In the genomic region with DNA sequence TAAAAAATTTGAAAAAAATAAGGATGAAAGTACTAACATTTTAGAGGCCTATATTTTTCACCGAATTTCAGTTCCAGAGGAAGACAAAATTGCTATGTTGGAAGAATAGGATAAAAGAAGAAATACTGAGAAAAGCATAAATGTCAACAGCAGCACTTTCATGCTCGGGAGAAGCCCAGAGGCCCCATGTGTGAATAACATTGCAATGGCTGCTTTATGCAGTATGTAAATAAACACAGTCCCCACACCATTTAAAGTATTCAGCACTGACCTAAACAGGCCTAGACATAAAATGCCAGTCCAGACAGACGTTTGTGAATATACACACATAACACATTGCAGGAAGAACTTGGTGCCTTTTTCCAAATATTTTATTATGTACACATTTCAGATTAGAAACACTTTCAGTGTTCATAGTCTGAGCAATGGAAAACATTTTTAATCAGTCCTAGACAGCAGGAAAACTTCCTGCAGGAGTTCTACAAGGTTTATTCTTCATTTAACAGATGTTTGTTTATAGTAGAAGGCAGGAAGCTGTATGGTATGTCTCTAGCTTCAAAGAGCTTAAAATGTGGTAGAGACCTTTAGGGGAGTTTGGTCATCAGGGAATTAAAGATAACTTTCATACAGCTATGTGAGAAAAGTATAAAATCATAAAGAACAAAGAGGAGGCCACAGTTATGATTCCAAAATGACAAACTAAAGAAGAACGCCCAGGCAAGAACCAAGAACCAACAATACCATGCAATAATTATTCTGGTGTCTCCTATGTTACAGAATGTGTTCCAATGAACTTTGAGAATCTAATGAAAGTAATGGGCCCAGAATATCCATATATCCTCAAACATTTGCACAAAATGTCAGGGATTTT, we compare ENCODE assay signal across 12 cellular contexts. TPM values are rescaled to one million over a fixed set of nuclear protein-coding genes. Genes with fewer than 3 reads are reported as not detected.
A peak's percentile ranks its signal among the peaks of the same experiment; 100 is the strongest.
DNase-seq lines count a peak whose midpoint lies in the region; ATAC-seq, FAIRE-seq and TF ChIP-seq lines count a peak whose summit lies in the region.
"Had no signal": no experiment of that assay in that cellular context is flagged by ENCODE, and none has a peak within 500 bp of the region (broad histone marks: within the 10 kb centered on the region; RNA-seq: fewer than 3 reads in every experiment).

No MANE protein-coding gene starts in this region.

- H3K27ac ChIP-seq in pancreas, result no peak overlapping the region

- ATAC-seq in esophagus mucosa (peak; percentile 26), pancreas (peak in 3 of 4 donors; percentile 38 to 59 (median 55)), HG02981 (IDR thresholded peaks at IDR 0.05; ENCODE audit: unreplicated experiment) (no peak)

- 53 to 55% methylated on average over 4 of the region's 4 CpGs for WGBS in pancreas, 2 donors

- H3K27me3 Mint-ChIP-seq in immature natural killer cell (ENCODE audit: low read depth in 3 of 3), result peaks cover 0 to 5% (median 1%) of the 10 kb centered on the region in 3 donors
- H3K27me3 Mint-ChIP-seq: activated CD4-positive, alpha-beta memory T cell treated with anti-CD3 and anti-CD28 coated beads, Interleukin-2, amount 10 ng/mL, durations not matched to agents 7 days and 5 days had no signal

- H3K9me3 ChIP-seq in pancreas, result no peaks in the 10 kb centered on the region

- H3K4me1 ChIP-seq in pancreas, result peaks cover 0 to 9% (median 5%) of the 10 kb centered on the region in 3 donors

- H3K4me1 Mint-ChIP-seq in immature natural killer cell, result peaks cover 55 to 93% of the 10 kb centered on the region in 2 donors

- H3K9me3 Mint-ChIP-seq in immature natural killer cell, result peaks cover 0 to 8% (median 0%) of the 10 kb centered on the region in 6 donors

- no peaks in the 10 kb centered on the region for H3K27me3 ChIP-seq in pancreas

- FAIRE-seq in pancreas (lab: Jason Lieb, UNC), result no peak

- peaks cover 0 to 3% (median 0%) of the 10 kb centered on the region in 3 donors for H3K36me3 Mint-ChIP-seq in immature natural killer cell

- H3K27ac Mint-ChIP-seq in immature natural killer cell, result peak overlapping the region in 1 of 6 donors; percentile 27
- H3K27ac Mint-ChIP-seq: activated CD4-positive, alpha-beta memory T cell treated with anti-CD3 and anti-CD28 coated beads, Interleukin-2, amount 10 ng/mL, durations not matched to agents 7 days and 5 days had no signal

- TF ChIP-seq CTCF in pancreas (IDR thresholded peaks at IDR 0.05), result no peak

- H3K4me3 ChIP-seq in pancreas, result no peak overlapping the region

- intact Hi-C loops in pancreas (cut with DNase I), result no loop called here

- DNase-seq in Daoy (ENCODE audit: low read depth) (peak; percentile 37), RPMI7951 (ENCODE audit: low read depth) (peak; percentile 36), pancreas (no peak), immature natural killer cell (no peak), NCI-H345 treated with DMSO at 0.1 percent for 48 hours (lab: John Stamatoyannopoulos, UW; ENCODE audit: unreplicated experiment) (no peak)
- DNase-seq in central memory CD4-positive, alpha-beta T cell, result no peak
- DNase-seq: activated CD4-positive, alpha-beta memory T cell treated with anti-CD3 and anti-CD28 coated beads, Interleukin-2, amount 10 ng/mL, durations not matched to agents 7 days and 5 days; CD8-positive, alpha-beta memory T cell; SHP77; stimulated activated CD4-positive, alpha-beta T cell treated with anti-CD3 and anti-CD28 coated beads, Interleukin-15, amount 100 ng/mL, for 24 hours had no signal

- no peaks in the 10 kb centered on the region for H3K36me3 ChIP-seq in pancreas

- peak overlapping the region in 1 of 5 donors; percentile 35 for H3K4me3 Mint-ChIP-seq in immature natural killer cell
- H3K4me3 Mint-ChIP-seq: activated CD4-positive, alpha-beta memory T cell treated with anti-CD3 and anti-CD28 coated beads, Interleukin-2, amount 10 ng/mL, durations not matched to agents 7 days and 5 days; CD8-positive, alpha-beta memory T cell had no signal

RNA-seq across cellular contexts. Expression of a gene that starts 30.5 kb away (rescaled TPM):
- 361 and 424 TPM in 2 replicates for total RNA-seq in Daoy (2014; rRNA removed; shearing (Covaris generic))
- total RNA-seq in RPMI7951 (2014; rRNA removed; shearing (Covaris generic)), result 246 and 317 TPM in 2 replicates
- total RNA-seq in esophagus mucosa, result 245 TPM
- 100 to 1,000 TPM in 1 of 6 donors, 10 to 100 TPM in 5; 32.4 to 155 (median 81.5) TPM for total RNA-seq in pancreas
- 10 to 100 TPM; 24.2 to 49.3 TPM for polyA plus RNA-seq in pancreas
- polyA plus RNA-seq in immature natural killer cell, result 100 to 1,000 TPM in 1 of 3 donors, 10 to 100 TPM in 2; 52.6 to 116 (median 92.7) TPM

Comparison
In these comparisons a context has a peak if more than half of its experiments do, and no peak if none do; other contexts are left out.
1. DNase-seq: peak in Daoy (single experiment) and RPMI7951 (single experiment); none in pancreas (0 of 6), central memory CD4-positive, alpha-beta T cell (single experiment), immature natural killer cell (0 of 3) and NCI-H345 treated with DMSO at 0.1 percent for 48 hours (single experiment).